In the genomic region with DNA sequence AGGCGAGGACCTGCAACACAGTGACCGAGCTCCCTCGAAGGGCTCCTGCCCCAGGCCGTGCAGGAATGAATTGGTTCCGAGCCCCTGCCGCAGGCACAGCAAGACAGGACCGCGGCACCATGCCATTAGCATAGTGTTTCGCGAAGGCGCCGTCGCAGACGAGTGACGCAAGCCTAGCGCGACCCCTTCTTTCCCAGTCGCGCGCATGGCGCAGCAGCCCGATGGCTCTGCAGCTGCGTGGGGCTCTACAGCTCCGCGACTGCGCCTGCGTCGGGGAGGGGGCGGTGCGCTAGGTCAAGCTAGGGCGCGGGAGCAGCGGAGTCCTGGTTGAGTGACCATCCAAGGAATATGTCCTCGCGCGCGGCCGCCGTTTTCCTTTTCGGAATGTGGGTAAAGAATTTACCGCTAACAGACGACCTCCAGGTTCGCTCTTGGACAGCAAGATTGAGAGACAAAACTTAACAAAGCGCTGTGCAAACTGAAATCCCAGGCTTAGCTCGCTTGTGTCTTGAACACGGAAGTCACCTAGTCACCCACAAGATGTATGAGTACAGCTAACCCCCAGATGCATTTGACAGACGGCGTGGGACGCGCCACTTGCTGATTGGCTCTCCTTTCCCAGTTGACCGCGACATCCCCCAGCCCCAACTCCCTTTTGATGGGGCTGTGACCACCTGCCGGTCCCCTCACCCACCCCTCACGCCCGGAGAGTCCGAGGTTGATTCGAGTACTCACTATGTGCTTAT, we compare ENCODE assay signal across 1 cellular context.
TF ChIP-seq lines count a peak whose summit lies in the region.

TRMT61B (minus strand) TSS at position 164 of the 746 bp plus-strand sequence; CDS start at position 132, 32 bp downstream.

TF ChIP-seq in HepG2, 621 proteins besides CTCF, POLR2A, EP300 and RAD21 (continued from another document and continues in another):
- TF ChIP-seq, protein P1, sequence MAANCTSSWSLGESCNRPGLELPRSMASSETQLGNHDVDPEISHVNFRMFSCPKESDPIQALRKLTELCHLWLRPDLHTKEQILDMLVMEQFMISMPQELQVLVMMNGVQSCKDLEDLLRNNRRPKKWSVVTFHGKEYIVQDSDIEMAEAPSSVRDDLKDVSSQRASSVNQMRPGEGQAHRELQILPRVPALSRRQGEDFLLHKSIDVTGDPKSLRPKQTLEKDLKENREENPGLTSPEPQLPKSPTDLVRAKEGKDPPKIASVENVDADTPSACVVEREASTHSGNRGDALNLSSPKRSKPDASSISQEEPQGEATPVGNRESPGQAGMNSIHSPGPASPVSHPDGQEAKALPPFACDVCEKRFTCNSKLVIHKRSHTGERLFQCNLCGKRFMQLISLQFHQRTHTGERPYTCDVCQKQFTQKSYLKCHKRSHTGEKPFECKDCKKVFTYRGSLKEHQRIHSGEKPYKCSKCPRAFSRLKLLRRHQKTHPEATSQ (CRISPR knock-in tag; IDR thresholded peaks at IDR 0.05; ENCODE audit: borderline replicate concordance) = no peak; the same call in 1 of the 2 replicates
- TF ChIP-seq, protein P2, sequence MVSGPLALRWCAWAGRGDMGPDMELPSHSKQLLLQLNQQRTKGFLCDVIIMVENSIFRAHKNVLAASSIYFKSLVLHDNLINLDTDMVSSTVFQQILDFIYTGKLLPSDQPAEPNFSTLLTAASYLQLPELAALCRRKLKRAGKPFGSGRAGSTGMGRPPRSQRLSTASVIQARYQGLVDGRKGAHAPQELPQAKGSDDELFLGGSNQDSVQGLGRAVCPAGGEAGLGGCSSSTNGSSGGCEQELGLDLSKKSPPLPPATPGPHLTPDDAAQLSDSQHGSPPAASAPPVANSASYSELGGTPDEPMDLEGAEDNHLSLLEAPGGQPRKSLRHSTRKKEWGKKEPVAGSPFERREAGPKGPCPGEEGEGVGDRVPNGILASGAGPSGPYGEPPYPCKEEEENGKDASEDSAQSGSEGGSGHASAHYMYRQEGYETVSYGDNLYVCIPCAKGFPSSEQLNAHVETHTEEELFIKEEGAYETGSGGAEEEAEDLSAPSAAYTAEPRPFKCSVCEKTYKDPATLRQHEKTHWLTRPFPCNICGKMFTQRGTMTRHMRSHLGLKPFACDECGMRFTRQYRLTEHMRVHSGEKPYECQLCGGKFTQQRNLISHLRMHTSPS (CRISPR knock-in tag; IDR thresholded peaks at IDR 0.05; ENCODE audit: low read depth) = no peak
- TF ChIP-seq ZBTB10 (CRISPR knock-in tag; IDR thresholded peaks at IDR 0.05; ENCODE audit: borderline replicate concordance) = no peak; the same call in 1 of the 2 replicates
- no peak for TF ChIP-seq ZNF260 (CRISPR knock-in tag; IDR thresholded peaks at IDR 0.05; ENCODE audit: borderline replicate concordance, low read depth)
- peak; percentile 42; the same call in 1 of the 2 replicates for TF ChIP-seq MTF2 (CRISPR knock-in tag; IDR thresholded peaks at IDR 0.05; ENCODE audit: borderline replicate concordance)
- peak; percentile 91 for TF ChIP-seq SRY (CRISPR knock-in tag; IDR thresholded peaks at IDR 0.05)
- peak; percentile 92 for TF ChIP-seq ZNF205 (CRISPR knock-in tag; IDR thresholded peaks at IDR 0.05)
- TF ChIP-seq KLF6 (CRISPR knock-in tag; IDR thresholded peaks at IDR 0.05) = peak; percentile 86
- peak; percentile 86; the same call in 1 of the 2 replicates for TF ChIP-seq KLF13 (CRISPR knock-in tag; IDR thresholded peaks at IDR 0.05)
- no peak for TF ChIP-seq ZNF816 (CRISPR knock-in tag; IDR thresholded peaks at IDR 0.05; ENCODE audit: borderline replicate concordance)
- TF ChIP-seq SPEN (CRISPR knock-in tag; IDR thresholded peaks at IDR 0.05; ENCODE audit: low read depth) = peak; percentile 100
- TF ChIP-seq CEBPB (IDR thresholded peaks at IDR 0.05; ENCODE audit: borderline replicate concordance, low read depth, low read length) = peak; percentile 84
- TF ChIP-seq REXO4 (CRISPR knock-in tag; IDR thresholded peaks at IDR 0.05; ENCODE audit: borderline replicate concordance) = peak; percentile 66; the same call in 1 of the 2 replicates
- no peak for TF ChIP-seq TERF1 (CRISPR knock-in tag; IDR thresholded peaks at IDR 0.05)
- TF ChIP-seq CHCHD3 (CRISPR knock-in tag; IDR thresholded peaks at IDR 0.05) = no peak
- peak; percentile 70; the same call in 1 of the 2 replicates for TF ChIP-seq BRCA1 (CRISPR knock-in tag; IDR thresholded peaks at IDR 0.05)
- TF ChIP-seq IKZF4 (CRISPR knock-in tag; IDR thresholded peaks at IDR 0.05; ENCODE audit: borderline replicate concordance, low read depth, not compliant biosample characterization) = peak; percentile 96
- TF ChIP-seq ZNF501 (CRISPR knock-in tag; IDR thresholded peaks at IDR 0.05) = peak; percentile 98
- TF ChIP-seq NR2C2 (CRISPR knock-in tag; IDR thresholded peaks at IDR 0.05; ENCODE audit: borderline replicate concordance) = peak; percentile 92
- peak; percentile 100 for TF ChIP-seq HDAC1 (CRISPR knock-in tag; IDR thresholded peaks at IDR 0.05)
- no peak for TF ChIP-seq BCLAF1 (IDR thresholded peaks at IDR 0.05)
- peak; percentile 91; the same call in 1 of the 2 replicates for TF ChIP-seq ZNF780A (CRISPR knock-in tag; IDR thresholded peaks at IDR 0.05)
- peak; percentile 100 for TF ChIP-seq KAT8 (CRISPR knock-in tag; IDR thresholded peaks at IDR 0.05)
- TF ChIP-seq ZZZ3 (CRISPR knock-in tag; IDR thresholded peaks at IDR 0.05; ENCODE audit: borderline replicate concordance) = peak; percentile 96; the same call in 1 of the 2 replicates
- TF ChIP-seq NR2F2 (IDR thresholded peaks at IDR 0.05; ENCODE audit: borderline replicate concordance, low read depth) = no peak; the same call in 1 of the 2 replicates
- TF ChIP-seq, protein P3, sequence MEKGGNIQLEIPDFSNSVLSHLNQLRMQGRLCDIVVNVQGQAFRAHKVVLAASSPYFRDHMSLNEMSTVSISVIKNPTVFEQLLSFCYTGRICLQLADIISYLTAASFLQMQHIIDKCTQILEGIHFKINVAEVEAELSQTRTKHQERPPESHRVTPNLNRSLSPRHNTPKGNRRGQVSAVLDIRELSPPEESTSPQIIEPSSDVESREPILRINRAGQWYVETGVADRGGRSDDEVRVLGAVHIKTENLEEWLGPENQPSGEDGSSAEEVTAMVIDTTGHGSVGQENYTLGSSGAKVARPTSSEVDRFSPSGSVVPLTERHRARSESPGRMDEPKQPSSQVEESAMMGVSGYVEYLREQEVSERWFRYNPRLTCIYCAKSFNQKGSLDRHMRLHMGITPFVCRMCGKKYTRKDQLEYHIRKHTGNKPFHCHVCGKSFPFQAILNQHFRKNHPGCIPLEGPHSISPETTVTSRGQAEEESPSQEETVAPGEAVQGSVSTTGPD (CRISPR knock-in tag; IDR thresholded peaks at IDR 0.05) = no peak
- TF ChIP-seq FOXC1 (CRISPR knock-in tag; IDR thresholded peaks at IDR 0.05; ENCODE audit: borderline replicate concordance) = peak; percentile 99
- peak; percentile 82; the same call in 1 of the 2 replicates for TF ChIP-seq NFATC3 (CRISPR knock-in tag; IDR thresholded peaks at IDR 0.05)
- peak; percentile 40 for TF ChIP-seq ZEB1 (IDR thresholded peaks at IDR 0.05; ENCODE audit: insufficient replicate concordance, low read depth)
- TF ChIP-seq ETV5 (CRISPR knock-in tag; IDR thresholded peaks at IDR 0.05; ENCODE audit: borderline replicate concordance) = peak; percentile 78
- no peak for TF ChIP-seq EZH2 (conservative IDR thresholded peaks at IDR 0.05; ENCODE audit: low read depth, low read length)
- TF ChIP-seq MXD3 (CRISPR knock-in tag; IDR thresholded peaks at IDR 0.05) = peak; percentile 96; the same call in 1 of the 2 replicates
- no peak for TF ChIP-seq IRF1 (CRISPR knock-in tag; IDR thresholded peaks at IDR 0.05; ENCODE audit: low read depth)
- no peak for TF ChIP-seq RNF219 (CRISPR knock-in tag; IDR thresholded peaks at IDR 0.05)
- TF ChIP-seq ARHGAP35 (CRISPR knock-in tag; IDR thresholded peaks at IDR 0.05; ENCODE audit: borderline replicate concordance) = peak; percentile 92
